ENCODE assay signal across 1 cellular context in genomic region chr11:1295591-1295990, GRCh38.
TF ChIP-seq lines count a peak whose summit lies in the region.

No MANE protein-coding gene starts in this region.

TF ChIP-seq in SK-N-SH treated with all-trans-retinoic acid at 6 μM for 48 hours, 23 proteins besides CTCF, POLR2A, EP300 and RAD21 (continued from another document):
- no peak for TF ChIP-seq TSHZ2 (CRISPR knock-in tag; IDR thresholded peaks at IDR 0.05)
